Comparison of ENCODE assay signal across 11 cellular contexts in the genomic region with DNA sequence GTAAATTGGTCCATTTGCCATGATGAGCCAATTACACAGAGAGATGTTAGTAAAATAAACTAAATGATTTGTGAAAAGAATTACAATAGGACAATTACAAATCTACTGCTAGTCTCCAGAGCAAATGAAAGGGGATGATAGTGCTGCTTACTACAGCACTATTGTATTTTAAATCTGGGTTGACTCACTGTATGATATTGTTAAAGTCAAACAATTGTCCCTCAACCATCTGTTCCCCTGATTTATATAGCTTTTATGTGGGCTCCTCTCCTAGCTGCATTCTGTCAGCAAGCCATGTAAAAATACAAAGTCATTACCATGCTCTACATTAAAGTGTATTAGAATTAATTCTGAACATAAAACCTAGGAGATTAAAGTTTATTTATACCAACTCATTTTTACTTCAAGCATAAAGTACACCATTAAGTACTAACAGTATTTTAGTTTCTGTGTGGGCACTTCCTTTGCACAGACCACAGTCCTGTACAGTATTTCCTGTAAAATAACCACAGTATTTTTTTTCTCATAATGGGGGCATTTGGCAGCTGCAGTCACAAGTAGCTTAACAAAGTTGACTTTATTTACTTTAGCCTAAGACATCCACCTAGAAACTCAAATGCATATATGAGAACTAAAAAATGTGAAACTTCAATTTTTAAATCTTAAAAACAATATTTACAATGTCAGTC.
A peak's percentile ranks its signal among the peaks of the same experiment; 100 is the strongest.
DNase-seq lines count a peak whose midpoint lies in the region; TF ChIP-seq lines count a peak whose summit lies in the region.
"Had no signal": no experiment of that assay in that cellular context is flagged by ENCODE, and none has a peak within 500 bp of the region (broad histone marks: within the 10 kb centered on the region; RNA-seq: fewer than 3 reads in every experiment).

No MANE protein-coding gene starts in this region.

- H3K27ac Mint-ChIP-seq in activated CD4-positive, alpha-beta memory T cell treated with anti-CD3 and anti-CD28 coated beads, Interleukin-2, amount 10 ng/mL, durations not matched to agents 7 days and 5 days, result peak overlapping the region; percentile 37
- no peak overlapping the region for H3K27ac Mint-ChIP-seq in activated CD4-positive, alpha-beta memory T cell treated with anti-CD3 and anti-CD28 coated beads for 36 hours
- peak overlapping the region; percentile 22 for H3K27ac Mint-ChIP-seq in stimulated activated naive CD8-positive, alpha-beta T cell treated with anti-CD3 and anti-CD28 coated beads, Interleukin-15, Interleukin-2, amounts not matched to agents 100 ng/mL and 50 ng/mL, for 24 hours

- no peaks in the 10 kb centered on the region for H3K36me3 Mint-ChIP-seq in activated CD4-positive, alpha-beta memory T cell treated with anti-CD3 and anti-CD28 coated beads, Interleukin-2, amount 10 ng/mL, durations not matched to agents 7 days and 5 days (ENCODE audit: low read depth)
- no peaks in the 10 kb centered on the region for H3K36me3 Mint-ChIP-seq in activated CD4-positive, alpha-beta memory T cell treated with anti-CD3 and anti-CD28 coated beads for 36 hours
- H3K36me3 Mint-ChIP-seq in stimulated activated naive CD8-positive, alpha-beta T cell treated with anti-CD3 and anti-CD28 coated beads, Interleukin-15, Interleukin-2, amounts not matched to agents 100 ng/mL and 50 ng/mL, for 24 hours (ENCODE audit: low read depth), result no peaks in the 10 kb centered on the region

- POLR2A ChIA-PET in activated CD4-positive, alpha-beta memory T cell treated with anti-CD3 and anti-CD28 coated beads, Interleukin-2, amount 10 ng/mL, durations not matched to agents 7 days and 5 days (lab: Charles Lee), result no interaction called here
- POLR2A ChIA-PET in activated CD4-positive, alpha-beta memory T cell treated with anti-CD3 and anti-CD28 coated beads for 36 hours (lab: Charles Lee), result no interaction called here

- H3K4me3 Mint-ChIP-seq in activated CD4-positive, alpha-beta memory T cell treated with anti-CD3 and anti-CD28 coated beads, Interleukin-2, amount 10 ng/mL, durations not matched to agents 7 days and 5 days, result no peak overlapping the region
- no peak overlapping the region for H3K4me3 Mint-ChIP-seq in activated CD4-positive, alpha-beta memory T cell treated with anti-CD3 and anti-CD28 coated beads for 36 hours
- peak overlapping the region; percentile 22 for H3K4me3 Mint-ChIP-seq in stimulated activated naive CD8-positive, alpha-beta T cell treated with anti-CD3 and anti-CD28 coated beads, Interleukin-15, Interleukin-2, amounts not matched to agents 100 ng/mL and 50 ng/mL, for 24 hours
- H3K4me3 Mint-ChIP-seq: nephron had no signal

- no peaks in the 10 kb centered on the region for H3K27me3 Mint-ChIP-seq in activated CD4-positive, alpha-beta memory T cell treated with anti-CD3 and anti-CD28 coated beads, Interleukin-2, amount 10 ng/mL, durations not matched to agents 7 days and 5 days
- H3K27me3 Mint-ChIP-seq in activated CD4-positive, alpha-beta memory T cell treated with anti-CD3 and anti-CD28 coated beads for 36 hours, result no peaks in the 10 kb centered on the region
- H3K27me3 Mint-ChIP-seq in stimulated activated naive CD8-positive, alpha-beta T cell treated with anti-CD3 and anti-CD28 coated beads, Interleukin-15, Interleukin-2, amounts not matched to agents 100 ng/mL and 50 ng/mL, for 24 hours, result no peaks in the 10 kb centered on the region

- intact Hi-C loops in activated CD4-positive, alpha-beta memory T cell treated with anti-CD3 and anti-CD28 coated beads for 36 hours (cut with micrococcal nuclease), result no loop called here

- H3K4me3 ChIP-seq in cardiac fibroblast (replicated peaks in 1 of 2; ENCODE audit: low read depth in 2 of 2, low read length in 2 of 2), result no peak overlapping the region

- CTCF ChIA-PET in activated CD4-positive, alpha-beta memory T cell treated with anti-CD3 and anti-CD28 coated beads, Interleukin-2, amount 10 ng/mL, durations not matched to agents 7 days and 5 days (lab: Charles Lee), result interaction anchor here (1.0 kb wide), 1 partner anchor 65 kb away, joined by 3 read pairs; no protein-coding TSS in a partner anchor
- CTCF ChIA-PET in activated CD4-positive, alpha-beta memory T cell treated with anti-CD3 and anti-CD28 coated beads for 36 hours (lab: Charles Lee), result interaction anchor here (1.0 kb wide), 1 partner anchor 296 kb away, joined by 3 read pairs; no protein-coding TSS in a partner anchor

- DNase-seq in activated CD4-positive, alpha-beta memory T cell treated with anti-CD3 and anti-CD28 coated beads, Interleukin-2, amount 10 ng/mL, durations not matched to agents 7 days and 5 days, result no peak
- no peak for DNase-seq in activated CD4-positive, alpha-beta memory T cell treated with anti-CD3 and anti-CD28 coated beads for 36 hours
- DNase-seq in NCI-H1436 treated with DMSO at 0.1 percent for 48 hours (lab: John Stamatoyannopoulos, UW), result peak; percentile 91
- DNase-seq in cardiac fibroblast (ENCODE audit: low read depth in 2 of 2), result peak; percentile 11 to 15
- DNase-seq in NCI-H2107 (lab: John Stamatoyannopoulos, UW), result no peak
- no peak for DNase-seq in retina
- DNase-seq in OCI-M2 (lab: John Stamatoyannopoulos, UW; ENCODE audit: unreplicated experiment), result no peak
- DNase-seq: activated CD4-positive, alpha-beta T cell treated with anti-CD3 and anti-CD28 coated beads, Interleukin-2, amount 50 U/mL, for 1 hour; NCI-H1105 treated with DMSO at 0.1 percent for 48 hours had no signal

- TF ChIP-seq CTCF in cardiac fibroblast (IDR thresholded peaks at IDR 0.05; ENCODE audit: low read depth, low read length), result no peak

- H3K4me1 Mint-ChIP-seq in activated CD4-positive, alpha-beta memory T cell treated with anti-CD3 and anti-CD28 coated beads, Interleukin-2, amount 10 ng/mL, durations not matched to agents 7 days and 5 days, result peaks cover 19% of the 10 kb centered on the region
- H3K4me1 Mint-ChIP-seq in activated CD4-positive, alpha-beta memory T cell treated with anti-CD3 and anti-CD28 coated beads for 36 hours (ENCODE audit: low read depth), result peaks cover 14% of the 10 kb centered on the region
- peaks cover 76% of the 10 kb centered on the region for H3K4me1 Mint-ChIP-seq in stimulated activated naive CD8-positive, alpha-beta T cell treated with anti-CD3 and anti-CD28 coated beads, Interleukin-15, Interleukin-2, amounts not matched to agents 100 ng/mL and 50 ng/mL, for 24 hours (ENCODE audit: low read depth)

- H3K9me3 Mint-ChIP-seq in activated CD4-positive, alpha-beta memory T cell treated with anti-CD3 and anti-CD28 coated beads, Interleukin-2, amount 10 ng/mL, durations not matched to agents 7 days and 5 days, result no peaks in the 10 kb centered on the region
- H3K9me3 Mint-ChIP-seq in activated CD4-positive, alpha-beta memory T cell treated with anti-CD3 and anti-CD28 coated beads for 36 hours, result no peaks in the 10 kb centered on the region
- no peaks in the 10 kb centered on the region for H3K9me3 Mint-ChIP-seq in stimulated activated naive CD8-positive, alpha-beta T cell treated with anti-CD3 and anti-CD28 coated beads, Interleukin-15, Interleukin-2, amounts not matched to agents 100 ng/mL and 50 ng/mL, for 24 hours
- H3K9me3 Mint-ChIP-seq: nephron had no signal

Comparison
In these comparisons a context has a peak if more than half of its experiments do, and no peak if none do; other contexts are left out.
1. DNase-seq: peak in NCI-H1436 treated with DMSO at 0.1 percent for 48 hours (single experiment) and cardiac fibroblast (2 of 2); none in activated CD4-positive, alpha-beta memory T cell treated with anti-CD3 and anti-CD28 coated beads, Interleukin-2, amount 10 ng/mL, durations not matched to agents 7 days and 5 days (single experiment), activated CD4-positive, alpha-beta memory T cell treated with anti-CD3 and anti-CD28 coated beads for 36 hours (single experiment), NCI-H2107 (single experiment), retina (single experiment) and OCI-M2 (single experiment).